ENCODE assay signal across 9 cellular contexts in genomic region chr1:151145158-151146071, GRCh38. TPM values are rescaled to one million over a fixed set of nuclear protein-coding genes. Genes with fewer than 3 reads are reported as not detected.
DNase-seq lines count a peak whose midpoint lies in the region; ATAC-seq and TF ChIP-seq lines count a peak whose summit lies in the region.
"Had no signal": no experiment of that assay in that cellular context is flagged by ENCODE, and none has a peak within 500 bp of the region (broad histone marks: within the 10 kb centered on the region; RNA-seq: fewer than 3 reads in every experiment).

No MANE protein-coding gene starts in this region.

- ATAC-seq in body of pancreas (peak; percentile 5), HG03442 (IDR thresholded peaks at IDR 0.05; ENCODE audit: unreplicated experiment) (no peak)

- H3K4me3 Mint-ChIP-seq in IgD-negative memory B cell, result peak overlapping the region; percentile 84 to 97 (median 93)

- no peaks in the 10 kb centered on the region for H3K9me3 Mint-ChIP-seq in IgD-negative memory B cell

- H3K27me3 ChIP-seq in body of pancreas, result no peaks in the 10 kb centered on the region

- no peak for TF ChIP-seq POLR2A in body of pancreas (IDR thresholded peaks at IDR 0.05)

- intact Hi-C loops in body of pancreas (cut with DNase I), result no loop called here

- no peak overlapping the region for H3K4me3 ChIP-seq in body of pancreas

- no peak overlapping the region for H3K27ac Mint-ChIP-seq in IgD-negative memory B cell

- DNase-seq in AG20443 (ENCODE audit: low spot score) (peak; percentile 26), body of pancreas (no peak), iris pigment epithelial cell (ENCODE audit: low read depth) (peak; percentile 29), DMS114 treated with DMSO at 0.1 percent for 48 hours (lab: John Stamatoyannopoulos, UW; ENCODE audit: unreplicated experiment) (no peak), SW480 (ENCODE audit: low spot score) (no peak)
- peak; percentile 46 for DNase-seq in stimulated activated CD8-positive, alpha-beta memory T cell treated with anti-CD3 and anti-CD28 coated beads, Interleukin-4, amount 100 ng/mL, for 48 hours

- H3K27me3 Mint-ChIP-seq in IgD-negative memory B cell, result peaks cover 4% of the 10 kb centered on the region

- no peak overlapping the region for H3K27ac ChIP-seq in body of pancreas
- H3K27ac ChIP-seq: epithelial cell of prostate had no signal

- H3K9me3 ChIP-seq in body of pancreas, result no peaks in the 10 kb centered on the region

- no peak for TF ChIP-seq CTCF in body of pancreas (IDR thresholded peaks at IDR 0.05)

- H3K36me3 ChIP-seq in body of pancreas (replicated peaks in 1 of 2; ENCODE audit: insufficient read depth in 1 of 2, low read depth in 2 of 2), result no peaks in the 10 kb centered on the region

- H3K4me1 Mint-ChIP-seq in IgD-negative memory B cell, result peaks cover 0 to 10% (median 10%) of the 10 kb centered on the region in 3 donors

- WGBS in body of pancreas, 2 donors, result 38 to 60% methylated on average over 26 to 46 of the region's 46 CpGs

- peaks cover 21% of the 10 kb centered on the region for H3K4me1 ChIP-seq in body of pancreas

- H3K36me3 Mint-ChIP-seq in IgD-negative memory B cell, result no peaks in the 10 kb centered on the region

RNA-seq across cellular contexts. Expression of gene SEMA6C, which starts 1.0 kb away (rescaled TPM):
- polyA plus RNA-seq in IgD-negative memory B cell, result not detected
- total RNA-seq in body of pancreas, result 1 to 10 TPM; 3.6 to 5.3 TPM

RNA-seq across cellular contexts. Expression of gene TNFAIP8L2, which starts 11.0 kb away (rescaled TPM):
- 16.1 TPM for polyA plus RNA-seq in IgD-negative memory B cell
- 1 to 10 TPM in 1 of 2 donors, under 1 TPM in 1; 0.99 to 1.6 TPM for total RNA-seq in body of pancreas

RNA-seq across cellular contexts. Expression of gene LYSMD1, which starts 20.3 kb away (rescaled TPM):
- 0.69 TPM for polyA plus RNA-seq in IgD-negative memory B cell
- total RNA-seq in body of pancreas, result 1 to 10 TPM; 6.7 to 9.6 TPM

RNA-seq across cellular contexts. Expression of gene SCNM1, which starts 20.5 kb away (rescaled TPM):
- 70.1 TPM for polyA plus RNA-seq in IgD-negative memory B cell
- total RNA-seq in body of pancreas, result 10 to 100 TPM; 16.2 to 28.0 TPM

RNA-seq across cellular contexts. Expression of gene TMOD4, which starts 30.4 kb away (rescaled TPM):
- 1.0 TPM for polyA plus RNA-seq in IgD-negative memory B cell
- 1 to 10 TPM in 1 of 2 donors, not detected in 1; 3.0 TPM for total RNA-seq in body of pancreas

Comparison
In these comparisons a context has a peak if more than half of its experiments do, and no peak if none do; other contexts are left out.
1. DNase-seq: peak in AG20443 (single experiment), iris pigment epithelial cell (single experiment) and stimulated activated CD8-positive, alpha-beta memory T cell treated with anti-CD3 and anti-CD28 coated beads, Interleukin-4, amount 100 ng/mL, for 48 hours (single experiment); none in body of pancreas (0 of 4), DMS114 treated with DMSO at 0.1 percent for 48 hours (single experiment) and SW480 (single experiment).